11 cellular contexts compared by ENCODE assay signal in the genomic region with DNA sequence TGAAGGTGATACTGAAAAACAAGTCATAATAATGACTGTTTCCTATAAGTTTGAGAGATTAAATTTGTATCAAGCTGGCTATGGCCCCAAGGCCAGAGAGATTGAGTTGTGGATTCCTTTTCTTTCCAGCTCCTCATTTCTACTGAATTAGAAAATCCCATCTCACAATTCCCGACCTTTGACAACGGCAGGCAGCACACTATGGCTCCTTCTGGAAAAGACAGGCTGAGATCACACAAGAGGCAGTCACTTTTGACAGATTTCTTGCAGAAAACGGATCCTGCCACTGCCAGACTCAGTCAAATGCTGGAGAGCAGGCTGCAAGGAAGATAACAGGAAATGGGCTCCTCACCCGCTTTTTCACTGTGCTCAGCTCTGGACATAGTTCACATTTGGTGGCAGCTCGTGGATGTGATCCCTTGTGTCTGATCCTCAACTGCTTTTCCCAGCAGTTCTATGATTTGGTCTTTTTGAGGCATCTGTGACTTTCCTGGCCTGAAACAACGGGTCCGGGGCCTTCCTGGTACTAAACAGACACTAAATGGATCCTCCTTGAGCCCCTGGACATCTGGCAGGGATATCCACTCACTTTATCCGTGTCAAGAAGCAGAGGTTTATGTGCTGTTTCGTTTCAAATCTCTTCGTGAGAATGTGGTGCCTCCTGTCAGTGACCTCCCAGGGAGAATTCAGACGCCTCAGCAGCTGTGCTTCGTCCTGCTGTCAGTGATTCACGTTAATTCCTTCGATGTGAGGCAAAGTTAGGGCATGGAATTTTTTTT. TPM values are rescaled to one million over a fixed set of nuclear protein-coding genes. Genes with fewer than 3 reads are reported as not detected.
A peak's percentile ranks its signal among the peaks of the same experiment; 100 is the strongest.
DNase-seq lines count a peak whose midpoint lies in the region; ATAC-seq, FAIRE-seq and TF ChIP-seq lines count a peak whose summit lies in the region.
"Had no signal": no experiment of that assay in that cellular context is flagged by ENCODE, and none has a peak within 500 bp of the region (broad histone marks: within the 10 kb centered on the region; RNA-seq: fewer than 3 reads in every experiment).

No MANE protein-coding gene starts in this region.

- TF ChIP-seq EP300 in sigmoid colon (IDR thresholded peaks at IDR 0.05) = peak in 1 of 4 donors; percentile 10

- TF ChIP-seq POLR2A in H54 (IDR thresholded peaks at IDR 0.05; ENCODE audit: low read depth, low read length) (no peak), adrenal gland (IDR thresholded peaks at IDR 0.05) (no peak), sigmoid colon (IDR thresholded peaks at IDR 0.05) (no peak)

- DNase-seq in H54 (ENCODE audit: insufficient read length, low spot score) (peak; percentile 23), adrenal gland (peak in 5 of 7 donors; percentile 18 to 69 (median 36)), left ventricle myocardium superior (peak; percentile 47), sigmoid colon (peak; percentile 87), HAP-1 (ENCODE audit: low spot score in 2 of 2) (no peak), HuH-7 (ENCODE audit: low spot score) (no peak), G401 (ENCODE audit: low spot score) (no peak), NCI-H526 treated with DMSO at 0.1 percent for 48 hours (lab: John Stamatoyannopoulos, UW) (no peak)
- DNase-seq: NCI-H1694 treated with DMSO at 0.1 percent for 48 hours; stimulated activated naive CD8-positive, alpha-beta T cell treated with anti-CD3 and anti-CD28 coated beads, Interleukin-15, amount 100 ng/mL, for 72 hours; T-helper 2 cell had no signal

- H3K36me3 ChIP-seq in adrenal gland (replicated peaks in 1 of 2) (no peaks in the 10 kb centered on the region), sigmoid colon (no peaks in the 10 kb centered on the region), HAP-1 (replicated peaks) (no peaks in the 10 kb centered on the region)

- no peak overlapping the region for H3K4me3 ChIP-seq in adrenal gland
- H3K4me3 ChIP-seq in sigmoid colon = no peak overlapping the region
- H3K4me3 ChIP-seq in HAP-1 = no peak overlapping the region

- 53 to 58% (median 55%) methylated on average over 14 of the region's 14 CpGs for WGBS in adrenal gland, 4 donors
- WGBS in sigmoid colon, 2 donors = 54 to 66% methylated on average over 14 of the region's 14 CpGs

- H3K9me3 ChIP-seq in adrenal gland (replicated peaks in 1 of 3) = no peaks in the 10 kb centered on the region
- H3K9me3 ChIP-seq in sigmoid colon = no peaks in the 10 kb centered on the region
- no peaks in the 10 kb centered on the region for H3K9me3 ChIP-seq in HAP-1

- in situ Hi-C loops in HAP-1 (cut with MboI; ENCODE audit: low sequenced_read_pairs) = no loop called here
- in situ Hi-C loops in G401 (cut with HindIII; ENCODE audit: low sequenced_read_pairs) = no loop called here

- H3K4me1 ChIP-seq in adrenal gland (replicated peaks in 1 of 2) (no peaks in the 10 kb centered on the region), sigmoid colon (peaks cover 0 to 18% (median 15%) of the 10 kb centered on the region in 4 donors), HAP-1 (no peaks in the 10 kb centered on the region)

- ATAC-seq in left ventricle myocardium superior = no peak
- ATAC-seq: stimulated activated naive CD8-positive, alpha-beta T cell treated with anti-CD3 and anti-CD28 coated beads, Interleukin-15, amount 100 ng/mL, for 72 hours had no signal

- peak overlapping the region in 3 of 5 donors; percentile 39 to 74 (median 68) for H3K27ac ChIP-seq in adrenal gland
- peak overlapping the region; percentile 64 to 74 (median 70) for H3K27ac ChIP-seq in sigmoid colon

- FAIRE-seq in H54 (lab: Jason Lieb, UNC) = no peak

- no peak for TF ChIP-seq CTCF in adrenal gland (IDR thresholded peaks at IDR 0.05)
- TF ChIP-seq CTCF in sigmoid colon (IDR thresholded peaks at IDR 0.05) = no peak

- intact Hi-C loops in adrenal gland (cut with DNase I) (no loop called here), left ventricle myocardium superior (cut with micrococcal nuclease) (no loop called here), sigmoid colon (cut with DNase I) (no loop called here)

- H3K27me3 ChIP-seq in adrenal gland (no peaks in the 10 kb centered on the region), sigmoid colon (no peaks in the 10 kb centered on the region), HAP-1 (ENCODE audit: low read depth) (0 out of 2 replicates have a peak, but pooled peaks cover 2% of the 10 kb centered on the region)

RNA-seq across cellular contexts. Expression of a gene that starts 26.1 kb away (rescaled TPM):
- 10 to 100 TPM; 27.2 to 45.4 (median 31.4) TPM for total RNA-seq in adrenal gland
- 10 to 100 TPM in 1 of 3 donors, 1 to 10 TPM in 2; 2.2 to 27.8 (median 6.0) TPM for polyA plus RNA-seq in adrenal gland
- 24.7 TPM for total RNA-seq in left ventricle myocardium superior
- 10 to 100 TPM; 16.1 to 25.7 (median 20.5) TPM for total RNA-seq in sigmoid colon
- 10 to 100 TPM in 1 of 3 donors, 1 to 10 TPM in 2; 8.3 to 13.6 (median 8.4) TPM for polyA plus RNA-seq in sigmoid colon
- 11.4 and 12.3 TPM in 2 replicates for total RNA-seq in G401 (2014; rRNA removed; shearing (Covaris generic))

Comparison
In these comparisons a context has a peak if more than half of its experiments do, and no peak if none do; other contexts are left out.
1. DNase-seq: peak in H54 (single experiment), adrenal gland (5 of 7), left ventricle myocardium superior (single experiment) and sigmoid colon (single experiment); none in HAP-1 (0 of 2), HuH-7 (single experiment), G401 (single experiment) and NCI-H526 treated with DMSO at 0.1 percent for 48 hours (single experiment).